ENCODE assay signal across 8 cellular contexts in genomic region chr9:127557466-127557869, GRCh38. TPM values are rescaled to one million over a fixed set of nuclear protein-coding genes. Genes with fewer than 3 reads are reported as not detected.
DNase-seq lines count a peak whose midpoint lies in the region; ATAC-seq and TF ChIP-seq lines count a peak whose summit lies in the region.

No MANE protein-coding gene starts in this region.

- peak overlapping the region; percentile 10 for H2BK120ac ChIP-seq in neuronal stem cell (ENCODE audit: low read depth, low read length)

- H3K27ac ChIP-seq in Panc1 (ENCODE audit: low read length) (peak overlapping the region; percentile 72), endodermal cell (ENCODE audit: low read depth, low read length) (peak overlapping the region; percentile 83), neuronal stem cell (replicated peaks; ENCODE audit: low read length) (peak overlapping the region; percentile 36)

- POLR2A ChIA-PET in Panc1 (lab: Charles Lee), result interaction anchor here (0.7 kb wide), 1 partner anchor 35 kb away, joined by 3 read pairs; no protein-coding TSS in a partner anchor

- H3K9me3 ChIP-seq in Panc1 (ENCODE audit: control insufficient read depth, insufficient read depth, low read depth, low read length) (no peaks in the 10 kb centered on the region), endodermal cell (ENCODE audit: control insufficient read depth, low read length) (no peaks in the 10 kb centered on the region), neuronal stem cell (replicated peaks in 1 of 2; ENCODE audit: control insufficient read depth in 2 of 2, insufficient read depth in 1 of 2, low read depth in 1 of 2, low read length in 2 of 2) (no peaks in the 10 kb centered on the region)

- peak overlapping the region; percentile 16 for H2BK15ac ChIP-seq in neuronal stem cell (ENCODE audit: low read length)

- peak overlapping the region; percentile 70 for H2AFZ ChIP-seq in neuronal stem cell (ENCODE audit: low read length)

- no peak overlapping the region for H3K4me2 ChIP-seq in neuronal stem cell (ENCODE audit: insufficient read depth, low read length, poor library complexity, severe bottlenecking)

- H3K79me1 ChIP-seq in neuronal stem cell (ENCODE audit: low read depth, low read length), result peaks cover 3% of the 10 kb centered on the region

- ATAC-seq in Panc1, result peak; percentile 8; the same call in 1 of the 2 replicates
- no peak for ATAC-seq in GM18858 (IDR thresholded peaks at IDR 0.05; ENCODE audit: unreplicated experiment)

- H3K23ac ChIP-seq in neuronal stem cell (ENCODE audit: low read depth, low read length, poor library complexity), result no peak overlapping the region

- peak overlapping the region; percentile 64 for H3K18ac ChIP-seq in neuronal stem cell (ENCODE audit: low read length)

- BruUV-seq in Panc1 (replicated peaks; lab: Mats Ljungman, UMichigan), result no TSS peak

- H3K27me3 ChIP-seq in Panc1 (ENCODE audit: control insufficient read depth, insufficient read depth, low read length) (no peaks in the 10 kb centered on the region), endodermal cell (ENCODE audit: control insufficient read depth, insufficient read depth, low read length, poor library complexity, severe bottlenecking) (no peaks in the 10 kb centered on the region), neuronal stem cell (ENCODE audit: control insufficient read depth in 3 of 3, insufficient read depth in 3 of 3, low read depth in 1 of 3, low read length in 3 of 3) (no peaks in the 10 kb centered on the region)

- no peak overlapping the region for H4K8ac ChIP-seq in neuronal stem cell (ENCODE audit: low read depth, low read length)

- no peak for TF ChIP-seq CTCF in Panc1 (IDR thresholded peaks at IDR 0.05)
- TF ChIP-seq CTCF in endodermal cell (conservative IDR thresholded peaks at IDR 0.05), result no peak

- H3K4me1 ChIP-seq in Panc1 (ENCODE audit: control insufficient read depth, insufficient read depth, low read length), result peaks cover 79% of the 10 kb centered on the region
- H3K4me1 ChIP-seq in endodermal cell (ENCODE audit: control insufficient read depth, insufficient read depth, low read length), result peaks cover 15% of the 10 kb centered on the region
- peaks cover 36 to 40% of the 10 kb centered on the region in 2 donors for H3K4me1 ChIP-seq in neuronal stem cell (ENCODE audit: control insufficient read depth in 2 of 2, insufficient read depth in 1 of 2, low read depth in 1 of 2, low read length in 2 of 2)

- no peak overlapping the region for H3K27ac Mint-ChIP-seq in endodermal cell

- DNase-seq in COR-L47 (lab: John Stamatoyannopoulos, UW), result peak; percentile 60
- DNase-seq in Panc1 (ENCODE audit: low read depth, low spot score), result no peak
- no peak for DNase-seq in endodermal cell
- no peak for DNase-seq in neuronal stem cell (ENCODE audit: low spot score)
- DNase-seq in NCI-H2196 (lab: John Stamatoyannopoulos, UW; ENCODE audit: unreplicated experiment), result no peak
- no peak for DNase-seq in germinal center (ENCODE audit: low spot score)
- no peak for DNase-seq in retina

- no peak overlapping the region for H3K4me3 Mint-ChIP-seq in endodermal cell

- H3K36me3 ChIP-seq in Panc1 (ENCODE audit: control insufficient read depth, insufficient read depth, low read length) (no peaks in the 10 kb centered on the region), endodermal cell (ENCODE audit: control insufficient read depth, insufficient read depth, low read length) (no peaks in the 10 kb centered on the region), neuronal stem cell (replicated peaks in 1 of 2; ENCODE audit: control insufficient read depth in 2 of 2, insufficient read depth in 2 of 2, low read length in 2 of 2) (peaks cover 3 to 5% of the 10 kb centered on the region in 2 donors)

- H3K4me1 Mint-ChIP-seq in endodermal cell, result peaks cover 4% of the 10 kb centered on the region

- H2AK5ac ChIP-seq in neuronal stem cell (ENCODE audit: low read depth, low read length), result no peak overlapping the region

- H4K91ac ChIP-seq in neuronal stem cell (ENCODE audit: low read depth, low read length, poor library complexity), result no peak overlapping the region

- H3K9ac ChIP-seq in endodermal cell (ENCODE audit: extremely low read depth, low read length, poor library complexity, severe bottlenecking) (no peak overlapping the region), neuronal stem cell (ENCODE audit: low read depth, low read length, poor library complexity) (no peak overlapping the region)

- H3K4me3 ChIP-seq in Panc1 (ENCODE audit: low read depth in 2 of 2, low read length in 2 of 2), result peak overlapping the region in 1 of 2 experiments; percentile 14; a peak in 1 of 4 replicates
- H3K4me3 ChIP-seq in endodermal cell (ENCODE audit: low read length), result no peak overlapping the region
- H3K4me3 ChIP-seq in neuronal stem cell (ENCODE audit: low read length in 2 of 2), result no peak overlapping the region

- CTCF ChIA-PET in Panc1 (lab: Charles Lee), result interaction anchor here (0.5 kb wide), 1 partner anchor 22 kb away, joined by 3 read pairs; no protein-coding TSS in a partner anchor

- H3K36me3 Mint-ChIP-seq in endodermal cell (ENCODE audit: low read depth), result peaks cover 2% of the 10 kb centered on the region

- intact Hi-C loops in Panc1 (cut with micrococcal nuclease; ENCODE audit: unreplicated experiment), result no loop called here

- no peaks in the 10 kb centered on the region for H3K27me3 Mint-ChIP-seq in endodermal cell (ENCODE audit: insufficient read depth)

- peak overlapping the region; percentile 65 for H3K14ac ChIP-seq in neuronal stem cell (ENCODE audit: low read length)

- H2BK5ac ChIP-seq in neuronal stem cell (ENCODE audit: low read length), result peak overlapping the region; percentile 93

- in situ Hi-C loops in Panc1 (cut with HindIII; ENCODE audit: low pct_unique_long_range_greater_than_20kb, low sequenced_read_pairs), result no loop called here

- 61 to 82% methylated on average over 4 to 5 of the region's 5 CpGs for WGBS in endodermal cell (ENCODE audit: insufficient coverage in 1 of 2, insufficient read length in 1 of 2), 2 experiments
- no CpG with 5 or more reads among the region's 5 CpGs for WGBS in neuronal stem cell (ENCODE audit: extremely low coverage in 2 of 2, insufficient read length in 2 of 2, insufficient replicate concordance in 1 of 2), 2 donors

- peak overlapping the region; percentile 35 for H2BK12ac ChIP-seq in neuronal stem cell (ENCODE audit: low read length)

- H3K4ac ChIP-seq in neuronal stem cell (ENCODE audit: low read length), result no peak overlapping the region

- no peaks in the 10 kb centered on the region for H3K9me3 Mint-ChIP-seq in endodermal cell

RNA-seq across cellular contexts. Expression of gene STXBP1, which starts 54.6 kb away (rescaled TPM):
- total RNA-seq in Panc1 (2021; ENCODE audit: unreplicated experiment) (67.5 TPM), endodermal cell (10 to 100 TPM; 27.8 to 46.8 TPM)
- polyA plus RNA-seq in Panc1 (2012; ENCODE audit: insufficient read length), result 62.5 TPM
- 36.9 TPM for polyA plus RNA-seq in endodermal cell (2013, experiment 1 of 2)
- 33.8 TPM for polyA plus RNA-seq in endodermal cell (2013, experiment 2 of 2)
- polyA plus RNA-seq in neuronal stem cell (2013, experiment 1 of 2), result 33.7 TPM
- polyA plus RNA-seq in neuronal stem cell (2013, experiment 2 of 2), result 32.9 TPM
